Comparison of ENCODE assay signal across 17 cellular contexts in genomic region chr11:104105155-104105554, GRCh38.
"Had no signal": no experiment of that assay in that cellular context is flagged by ENCODE, and none has a peak within 500 bp of the region (broad histone marks: within the 10 kb centered on the region; RNA-seq: fewer than 3 reads in every experiment).

No MANE protein-coding gene starts in this region.

- H3K9me3 ChIP-seq: esophagus muscularis mucosa, gastrocnemius medialis, suprapubic skin, upper lobe of left lung had no signal

- H3K4me3 ChIP-seq: esophagus muscularis mucosa, gastrocnemius medialis, heart right ventricle, sigmoid colon, suprapubic skin, upper lobe of left lung had no signal

- ATAC-seq: gastrocnemius medialis; heart right ventricle; left ventricle myocardium superior; stimulated activated naive CD8-positive, alpha-beta T cell treated with anti-CD3 and anti-CD28 coated beads, Interleukin-15, Interleukin-2, amounts not matched to agents 100 U/mL and 50 U/mL, for 24 hours had no signal

- H3K27ac ChIP-seq: esophagus muscularis mucosa, gastrocnemius medialis, heart right ventricle, sigmoid colon, suprapubic skin, upper lobe of left lung had no signal

- H3K36me3 ChIP-seq: esophagus muscularis mucosa, gastrocnemius medialis, heart right ventricle, sigmoid colon, suprapubic skin, upper lobe of left lung had no signal

- DNase-seq: activated CD4-positive, alpha-beta T cell treated with anti-CD3 and anti-CD28 coated beads, Interleukin-2, amount 50 U/mL, for 48 hours; activated CD4-positive, CD25-positive, alpha-beta regulatory T cell treated with anti-CD3 and anti-CD28 coated beads, Interleukin-2, amount 50 U/mL, for 72 hours; activated gamma-delta T cell treated with Interleukin-2 at 50 U/mL for 16 hours; activated naive CD8-positive, alpha-beta T cell treated with anti-CD3 and anti-CD28 coated beads, Interleukin-2, amount 10 ng/mL, durations not matched to agents 7 days and 5 days; activated T-cell treated with anti-CD3 and anti-CD28 coated beads, Interleukin-2, amount 50 U/mL, for 48 hours; gastrocnemius medialis; heart right ventricle; kidney; left ventricle myocardium superior; mesendoderm; sigmoid colon; stimulated activated CD4-positive, alpha-beta T cell treated with anti-CD3 and anti-CD28 coated beads, Interleukin-4, amount 100 ng/mL, for 1 hour; stimulated activated CD8-positive, alpha-beta memory T cell treated with anti-CD3 and anti-CD28 coated beads, Interleukin-4, amount 100 ng/mL, for 48 hours; stimulated activated naive CD8-positive, alpha-beta T cell treated with anti-CD3 and anti-CD28 coated beads, Interleukin-15, Interleukin-2, amounts not matched to agents 100 U/mL and 50 U/mL, for 24 hours; upper lobe of left lung had no signal
